In genomic region chr17:40025559-40025958, GRCh38 we compare ENCODE assay signal across 19 cellular contexts. TPM values are rescaled to one million over a fixed set of nuclear protein-coding genes. Genes with fewer than 3 reads are reported as not detected.
DNase-seq lines count a peak whose midpoint lies in the region; ATAC-seq and TF ChIP-seq lines count a peak whose summit lies in the region.
"Had no signal": no experiment of that assay in that cellular context is flagged by ENCODE, and none has a peak within 500 bp of the region (broad histone marks: within the 10 kb centered on the region; RNA-seq: fewer than 3 reads in every experiment).

No MANE protein-coding gene starts in this region.

- peaks cover 29 to 69% (median 66%) of the 10 kb centered on the region in 4 donors for H3K4me1 ChIP-seq in esophagus muscularis mucosa
- H3K4me1 ChIP-seq in thymus (ENCODE audit: control insufficient read depth, insufficient read depth, low read length) = peaks cover 11% of the 10 kb centered on the region
- no peaks in the 10 kb centered on the region for H3K4me1 ChIP-seq in HAP-1

- no peaks in the 10 kb centered on the region for H3K9me3 Mint-ChIP-seq in activated T-cell treated with anti-CD3 and anti-CD28 coated beads, Interleukin-2, amount 50 U/mL, for 24 hours
- H3K9me3 Mint-ChIP-seq in T-cell = no peaks in the 10 kb centered on the region
- H3K9me3 Mint-ChIP-seq: CD4-positive, CD25-positive, alpha-beta regulatory T cell; endodermal cell; mesothelial cell of epicardium had no signal

- CTCF ChIA-PET in T-cell (lab: Charles Lee) = interaction anchor here (0.7 to 1.3 kb wide), 3 partner anchors 9 to 55 kb away, joined by 3 to 5 read pairs (median 3); no protein-coding TSS in a partner anchor

- H3K27ac ChIP-seq in esophagus muscularis mucosa (replicated peaks in 1 of 4) = peak overlapping the region in 3 of 4 donors; percentile 28 to 56 (median 42)
- H3K27ac ChIP-seq in thymus (ENCODE audit: low read depth) = peak overlapping the region; percentile 1
- H3K27ac ChIP-seq: tibial nerve had no signal

- in situ Hi-C loops in HAP-1 (cut with MboI; ENCODE audit: low sequenced_read_pairs) = loop anchor here (10.0 kb wide), 1 partner anchor 269 kb away; no protein-coding TSS in a partner anchor

- no peak for TF ChIP-seq CTCF in esophagus muscularis mucosa (IDR thresholded peaks at IDR 0.05)

- TF ChIP-seq EP300 in esophagus muscularis mucosa (IDR thresholded peaks at IDR 0.05) = no peak

- peak in 2 of 4 experiments; percentile 4 to 13 for ATAC-seq in T-cell (replicated peaks in 1 of 4)
- ATAC-seq: A549, SK-N-SH treated with all-trans-retinoic acid at 6 μM for 48 hours had no signal

- H3K4me3 ChIP-seq in esophagus muscularis mucosa (no peak overlapping the region), thymus (ENCODE audit: low read length) (no peak overlapping the region), HAP-1 (no peak overlapping the region)
- H3K4me3 ChIP-seq: A549, tibial nerve had no signal

- H3K36me3 ChIP-seq in esophagus muscularis mucosa = peaks cover 39 to 94% (median 82%) of the 10 kb centered on the region in 4 donors
- peaks cover 77% of the 10 kb centered on the region for H3K36me3 ChIP-seq in thymus (ENCODE audit: control insufficient read depth, insufficient read depth)
- peaks cover 69% of the 10 kb centered on the region for H3K36me3 ChIP-seq in HAP-1 (replicated peaks)

- peak overlapping the region; percentile 19 for H3K27ac Mint-ChIP-seq in activated T-cell treated with anti-CD3 and anti-CD28 coated beads, Interleukin-2, amount 50 U/mL, for 24 hours
- peak overlapping the region; percentile 45 to 58 for H3K27ac Mint-ChIP-seq in T-cell
- H3K27ac Mint-ChIP-seq: endodermal cell, mesothelial cell of epicardium had no signal

- DNase-seq in activated T-cell treated with anti-CD3 and anti-CD28 coated beads, Interleukin-2, amount 50 U/mL, for 24 hours = no peak
- no peak for DNase-seq in activated T-cell treated with anti-CD3 and anti-CD28 coated beads, Interleukin-2, amount 50 U/mL, for 1 hour
- DNase-seq in T-cell (no peak), esophagus muscularis mucosa (ENCODE audit: extremely low spot score) (no peak), HAP-1 (ENCODE audit: low spot score in 2 of 2) (no peak), AML-193 (lab: John Stamatoyannopoulos, UW) (no peak)
- DNase-seq in activated effector memory CD4-positive, alpha-beta T cell treated with Interleukin-2 at 50 U/mL for 16 hours = no peak
- DNase-seq: anterior cingulate cortex, endodermal cell, NCI-H748 treated with DMSO at 0.1 percent for 48 hours, retina had no signal

- H3K36me3 Mint-ChIP-seq in activated T-cell treated with anti-CD3 and anti-CD28 coated beads, Interleukin-2, amount 50 U/mL, for 24 hours (ENCODE audit: low read depth) = peaks cover 87% of the 10 kb centered on the region
- peaks cover 37% of the 10 kb centered on the region for H3K36me3 Mint-ChIP-seq in T-cell

- no peak overlapping the region for H3K4me3 Mint-ChIP-seq in activated T-cell treated with anti-CD3 and anti-CD28 coated beads, Interleukin-2, amount 50 U/mL, for 24 hours
- peak overlapping the region in 2 of 3 donors; percentile 28 to 57 for H3K4me3 Mint-ChIP-seq in T-cell
- H3K4me3 Mint-ChIP-seq: endodermal cell, mesothelial cell of epicardium had no signal

- intact Hi-C loops in esophagus muscularis mucosa (cut with DNase I) = no loop called here

- H3K9me3 ChIP-seq in esophagus muscularis mucosa (no peaks in the 10 kb centered on the region), thymus (ENCODE audit: control insufficient read depth) (no peaks in the 10 kb centered on the region), HAP-1 (no peaks in the 10 kb centered on the region)
- H3K9me3 ChIP-seq: A549, tibial nerve had no signal

- H3K27me3 ChIP-seq in esophagus muscularis mucosa = no peaks in the 10 kb centered on the region
- no peaks in the 10 kb centered on the region for H3K27me3 ChIP-seq in thymus (ENCODE audit: control insufficient read depth, insufficient read depth)
- H3K27me3 ChIP-seq in HAP-1 (ENCODE audit: low read depth) = no peaks in the 10 kb centered on the region
- H3K27me3 ChIP-seq: tibial nerve had no signal

- H3K4me1 Mint-ChIP-seq in activated T-cell treated with anti-CD3 and anti-CD28 coated beads, Interleukin-2, amount 50 U/mL, for 24 hours (ENCODE audit: low read depth) = peaks cover 22% of the 10 kb centered on the region
- peaks cover 18 to 21% (median 21%) of the 10 kb centered on the region in 3 donors for H3K4me1 Mint-ChIP-seq in T-cell
- H3K4me1 Mint-ChIP-seq: endodermal cell had no signal

- WGBS in esophagus muscularis mucosa = 67% methylated on average over 1 of the region's 2 CpGs
- 93% methylated on average over 2 of the region's 2 CpGs for WGBS in thymus

- no peak for TF ChIP-seq POLR2A in esophagus muscularis mucosa (IDR thresholded peaks at IDR 0.05; ENCODE audit: low read depth)

- H3K27me3 Mint-ChIP-seq in activated T-cell treated with anti-CD3 and anti-CD28 coated beads, Interleukin-2, amount 50 U/mL, for 24 hours = no peaks in the 10 kb centered on the region
- no peaks in the 10 kb centered on the region for H3K27me3 Mint-ChIP-seq in T-cell
- H3K27me3 Mint-ChIP-seq: CD4-positive, CD25-positive, alpha-beta regulatory T cell had no signal

- POLR2A ChIA-PET in T-cell (lab: Charles Lee) = interaction anchor here in 1 of 2 donors (0.5 kb wide), 1 partner anchor 14 kb away, joined by 5 read pairs; no protein-coding TSS in a partner anchor

RNA-seq across cellular contexts. Expression of gene CSF3, which starts 10.3 kb away (rescaled TPM):
- not detected for total RNA-seq in T-cell
- total RNA-seq in esophagus muscularis mucosa = 10 to 100 TPM in 1 of 4 donors, under 1 TPM in 3; 0.32 to 19.4 (median 0.58) TPM
- 1.3 TPM for polyA plus RNA-seq in thymus
- total RNA-seq: CD4-positive, CD25-positive, alpha-beta regulatory T cell; chondrocyte; endodermal cell; HT1080; mesothelial cell of epicardium had no signal
- polyA plus RNA-seq: A549; CD4-positive, CD25-positive, alpha-beta regulatory T cell had no signal

RNA-seq across cellular contexts. Expression of gene MED24, which starts 28.6 kb away (rescaled TPM):
- total RNA-seq in T-cell (100 to 1,000 TPM in 1 of 5 donors, 10 to 100 TPM in 4; 75.9 to 104 (median 87.0) TPM), esophagus muscularis mucosa (10 to 100 TPM; 33.6 to 43.6 (median 37.4) TPM)
- polyA plus RNA-seq in thymus = 49.5 TPM

RNA-seq across cellular contexts. Expression of gene THRA, which starts 37.2 kb away (rescaled TPM):
- total RNA-seq in T-cell = 10 to 100 TPM; 30.4 to 54.0 (median 48.9) TPM
- 100 to 1,000 TPM in 2 of 4 donors, 10 to 100 TPM in 2; 69.7 to 112 (median 85.2) TPM for total RNA-seq in esophagus muscularis mucosa
- 14.3 TPM for polyA plus RNA-seq in thymus

RNA-seq across cellular contexts. Expression of gene PSMD3, which starts 45.0 kb away (rescaled TPM):
- total RNA-seq in T-cell (10 to 100 TPM; 60.8 to 69.0 (median 63.5) TPM), esophagus muscularis mucosa (100 to 1,000 TPM in 1 of 4 donors, 10 to 100 TPM in 3; 58.1 to 117 (median 84.0) TPM)
- 48.1 TPM for polyA plus RNA-seq in thymus
